8 cellular contexts compared by ENCODE assay signal in the genomic region with DNA sequence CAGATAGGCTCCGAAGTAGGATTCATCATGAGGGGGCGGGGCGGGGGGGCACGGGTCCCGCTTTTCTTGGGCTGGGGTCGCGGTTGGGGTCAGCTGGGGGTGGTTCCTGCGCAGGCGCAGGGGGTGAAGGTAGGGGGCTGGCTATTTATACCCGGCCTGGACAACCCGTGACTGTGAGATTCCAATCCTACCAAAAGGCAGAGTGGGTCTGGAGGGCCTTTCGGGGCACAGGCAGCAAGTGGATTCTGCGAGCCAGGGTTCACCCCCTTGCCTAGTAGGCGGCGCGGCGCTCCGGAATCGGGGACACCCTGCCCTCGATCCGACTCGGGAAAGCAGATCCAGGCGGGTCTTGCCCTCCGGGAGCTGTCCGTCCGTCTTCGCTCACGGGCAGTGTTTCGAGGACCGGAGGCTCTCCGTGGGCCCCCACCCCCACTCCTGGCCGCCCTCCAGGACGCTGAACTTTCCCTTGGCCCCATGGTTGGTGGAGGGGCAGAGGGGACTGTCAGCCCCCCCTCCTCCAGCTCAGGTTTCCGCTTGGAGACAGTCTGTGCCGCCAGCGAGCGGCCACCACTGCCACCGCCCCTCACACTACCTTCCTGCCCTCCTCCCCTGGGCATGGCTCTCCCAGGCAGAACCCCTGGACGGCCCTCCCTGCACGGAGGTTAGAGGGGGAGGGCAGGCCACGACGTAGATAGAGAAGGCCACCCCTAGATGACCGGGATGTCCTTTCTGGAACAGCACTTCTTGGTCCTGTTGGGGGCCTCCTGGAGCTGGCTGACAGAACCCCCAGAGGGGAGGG. TPM values are rescaled to one million over a fixed set of nuclear protein-coding genes. Genes with fewer than 3 reads are reported as not detected.
DNase-seq lines count a peak whose midpoint lies in the region; ATAC-seq, FAIRE-seq and TF ChIP-seq lines count a peak whose summit lies in the region.

No MANE protein-coding gene starts in this region.

- H3K9ac ChIP-seq in HepG2 (ENCODE audit: insufficient read depth, low read depth, low read length) = peak overlapping the region; percentile 80

- POLR2A ChIA-PET in MCF 10A (lab: Yijun Ruan, JAX) = interaction anchor here (0.7 to 3.8 kb wide), 6 partner anchors 11 to 737 kb away, joined by 3 to 37 read pairs (median 8); no protein-coding TSS in a partner anchor
- POLR2A ChIA-PET in HepG2 (lab: Yijun Ruan, JAX) = interaction anchor here (0.8 to 3.9 kb wide), 23 partner anchors 10 to 275 kb away, joined by 3 to 35 read pairs (median 6); partner anchors contain the start of genes ACADVL, ASGR2, CTDNEP1 and DLG4

- no peaks in the 10 kb centered on the region for H3K9me3 Mint-ChIP-seq in MCF 10A (ENCODE audit: unreplicated experiment)

- no peaks in the 10 kb centered on the region for H3K9me3 ChIP-seq in HepG2 (ENCODE audit: low read length)
- no peaks in the 10 kb centered on the region for H3K9me3 ChIP-seq in upper lobe of right lung

- H3K4me3 ChIP-seq in HepG2 (replicated peaks in 1 of 3; ENCODE audit: insufficient read depth in 1 of 3, low read depth in 2 of 3, low read length in 3 of 3) = peak overlapping the region; percentile 66 to 87 (median 85)
- peak overlapping the region; percentile 53 for H3K4me3 ChIP-seq in upper lobe of right lung

- no peak overlapping the region for H3K27ac Mint-ChIP-seq in MCF 10A (ENCODE audit: low read depth, unreplicated experiment)

- no TSS peak for BruUV-seq in MCF 10A (replicated peaks; lab: Mats Ljungman, UMichigan)
- TSS peak; percentile 72 for BruUV-seq in HepG2 (replicated peaks; lab: Mats Ljungman, UMichigan)

- TF ChIP-seq RAD21 in HepG2 (CRISPR knock-in tag; IDR thresholded peaks at IDR 0.05) = no peak

- H3K27me3 ChIP-seq in HepG2 (ENCODE audit: control insufficient read depth in 1 of 2, insufficient read depth in 2 of 2, low read length in 2 of 2) (no peaks in the 10 kb centered on the region), upper lobe of right lung (no peaks in the 10 kb centered on the region)

- H2AFZ ChIP-seq in HepG2 (ENCODE audit: low read length) = no peak overlapping the region

- H3K4me3 Mint-ChIP-seq in MCF 10A (ENCODE audit: unreplicated experiment) = peak overlapping the region; percentile 72

- peak; percentile 31 for DNase-seq in activated T-cell treated with anti-CD3 and anti-CD28 coated beads, Interleukin-2, amount 50 U/mL, for 1 hour
- no peak for DNase-seq in activated T-cell treated with anti-CD3 and anti-CD28 coated beads for 4 hours
- DNase-seq in MCF 10A (ENCODE audit: unreplicated experiment) = no peak
- no peak for DNase-seq in HepG2 (ENCODE audit: low spot score)
- DNase-seq in upper lobe of right lung = peak; percentile 72
- no peak for DNase-seq in LoVo (ENCODE audit: low spot score)

- CTCF ChIA-PET in MCF 10A (lab: Yijun Ruan, JAX) (interaction anchor here (0.6 to 5.2 kb wide), 5 partner anchors 14 to 313 kb away, joined by 3 to 65 read pairs (median 3); no protein-coding TSS in a partner anchor), HepG2 (lab: Yijun Ruan, JAX; ENCODE audit: low intra/inter-chr PET ratio, low total read pairs) (interaction anchor here (1.2 to 2.9 kb wide), 4 partner anchors 14 to 64 kb away, joined by 3 to 43 read pairs (median 10); no protein-coding TSS in a partner anchor)

- in situ Hi-C loops in HepG2 (cut with HindIII; ENCODE audit: extremely low pct_ligation_motif_present, low pct_unique_long_range_greater_than_20kb) = loop anchor here (10.0 kb wide), 1 partner anchor 237 kb away; the partner anchor contains the start of gene SLC16A11

- H3K36me3 Mint-ChIP-seq in MCF 10A (ENCODE audit: insufficient read depth, unreplicated experiment) = no peaks in the 10 kb centered on the region

- ATAC-seq in HepG2 (peak; percentile 22), upper lobe of right lung (no peak), GM18517 (IDR thresholded peaks at IDR 0.05; ENCODE audit: unreplicated experiment) (no peak), HG03460 (IDR thresholded peaks at IDR 0.05; ENCODE audit: unreplicated experiment) (no peak)

- H3K36me3 ChIP-seq in HepG2 (replicated peaks in 1 of 2; ENCODE audit: control insufficient read depth in 1 of 2, insufficient read depth in 2 of 2, low read length in 2 of 2) (peaks cover 8 to 9% of the 10 kb centered on the region in 2 experiments; a peak in 4 of 5 replicates), upper lobe of right lung (no peaks in the 10 kb centered on the region)

- peaks cover 5% of the 10 kb centered on the region for H3K27me3 Mint-ChIP-seq in MCF 10A (ENCODE audit: insufficient read depth, unreplicated experiment)

- 0 out of 4 replicates have a peak, but pooled peaks of 1 of the 2 experiments have one; percentile 2 for TF ChIP-seq POLR2A in HepG2 (IDR thresholded peaks at IDR 0.05; ENCODE audit: insufficient read depth in 1 of 2, low read depth in 2 of 2, low read length in 2 of 2)

- no peaks in the 10 kb centered on the region for H3K79me2 ChIP-seq in HepG2 (ENCODE audit: insufficient read depth, low read length)

- WGBS in HepG2 (ENCODE audit: low lambda C conversion rate) = 0% methylated on average over 5 of the region's 43 CpGs

- no peak for FAIRE-seq in HepG2 (lab: Jason Lieb, UNC)

- peak overlapping the region; percentile 95 for H3K4me2 ChIP-seq in HepG2 (ENCODE audit: low read depth, low read length)

- peaks cover 6% of the 10 kb centered on the region for H3K4me1 Mint-ChIP-seq in MCF 10A (ENCODE audit: insufficient read depth, unreplicated experiment)

- no peaks in the 10 kb centered on the region for H4K20me1 ChIP-seq in HepG2 (ENCODE audit: insufficient read depth, low read length)

- TF ChIP-seq CTCF in MCF 10A (IDR thresholded peaks at IDR 0.05; ENCODE audit: unreplicated experiment) (no peak), HepG2 (CRISPR knock-in tag; IDR thresholded peaks at IDR 0.05) (0 out of 2 replicates have a peak, but pooled peaks have one; percentile 3), upper lobe of right lung (IDR thresholded peaks at IDR 0.05) (no peak)

- H3K4me1 ChIP-seq in HepG2 (ENCODE audit: insufficient read depth, low read length) = peaks cover 38% of the 10 kb centered on the region
- peaks cover 20% of the 10 kb centered on the region for H3K4me1 ChIP-seq in upper lobe of right lung

- TF ChIP-seq EP300 in HepG2 (IDR thresholded peaks at IDR 0.05; ENCODE audit: low read depth in 2 of 2, low read length in 2 of 2) = no peak
- no peak for TF ChIP-seq EP300 in HepG2 (CRISPR knock-in tag; IDR thresholded peaks at IDR 0.05; ENCODE audit: borderline replicate concordance)

- intact Hi-C loops in MCF 10A (cut with micrococcal nuclease) (no loop called here), HepG2 (cut with micrococcal nuclease; ENCODE audit: unreplicated experiment) (loop anchor here (2.0 to 5.0 kb wide), 2 partner anchors 40 to 65 kb away; partner anchors contain the start of gene GABARAP), upper lobe of right lung (cut with DNase I) (no loop called here)

- H3K27ac ChIP-seq in HepG2 (ENCODE audit: extremely low read length, insufficient read depth, low read length) (peak overlapping the region; percentile 71), upper lobe of right lung (no peak overlapping the region)

RNA-seq across cellular contexts. Expression of gene SLC2A4, which starts 0.6 kb away (rescaled TPM):
- total RNA-seq in MCF 10A (2022) (not detected in 2 replicates), HepG2 (2016; rRNA removed; fragmentation: Illumina TruSeq; extraction: Trizol) (2.6 and 5.8 TPM in 2 replicates), upper lobe of right lung (1.6 TPM)
- 1.1 and 1.3 TPM in 2 replicates for total RNA-seq in HepG2 (2016; cell fraction: cytosol; rRNA removed; fragmentation: Illumina TruSeq; extraction: Trizol; ENCODE audit: low read depth)
- 2.6 and 6.2 TPM in 2 replicates for total RNA-seq in HepG2 (2016; cell fraction: insoluble cytoplasmic fraction; rRNA removed; fragmentation: Illumina TruSeq; extraction: Trizol)
- total RNA-seq in HepG2 (2016; cell fraction: membrane; rRNA removed; fragmentation: Illumina TruSeq; extraction: Trizol) = 2.9 and 3.0 TPM in 2 replicates
- 5.2 and 8.4 TPM in 2 replicates for total RNA-seq in HepG2 (2016; cell fraction: nucleus; rRNA removed; fragmentation: Illumina TruSeq; extraction: Trizol)
- 4.9 and 6.3 TPM in 2 replicates for polyA plus RNA-seq in HepG2 (2011; rRNA removed)
- 3.9 and 5.4 TPM in 2 replicates for polyA plus RNA-seq in HepG2 (2011; cell fraction: cytosol; rRNA removed)
- 13.8 and 15.9 TPM in 2 replicates for polyA plus RNA-seq in HepG2 (2011; cell fraction: nucleus; rRNA removed)
- 1.9 and 2.8 TPM in 2 replicates for polyA plus RNA-seq in HepG2 (2012)
- 0.44 and 0.46 TPM in 2 replicates for polyA plus RNA-seq in HepG2 (2016; cell fraction: cytosol; fragmentation: Illumina TruSeq; extraction: Trizol; ENCODE audit: low read depth)
- polyA plus RNA-seq in HepG2 (2016; cell fraction: insoluble cytoplasmic fraction; fragmentation: Illumina TruSeq; extraction: Trizol; ENCODE audit: low read depth) = 1.6 and 2.0 TPM in 2 replicates
- polyA plus RNA-seq in HepG2 (2016; cell fraction: membrane; fragmentation: Illumina TruSeq; extraction: Trizol; ENCODE audit: low read depth) = 1.1 and 1.3 TPM in 2 replicates
- 8.0 and 10.3 TPM in 2 replicates for polyA plus RNA-seq in HepG2 (2016; cell fraction: nucleus; fragmentation: Illumina TruSeq; extraction: Trizol; ENCODE audit: insufficient read depth, low read depth)
- polyA minus RNA-seq in HepG2 (2011; rRNA and poly(A)+ RNA removed; ENCODE audit: low replicate concordance) = 0.68 and 20.8 TPM in 2 replicates
- polyA minus RNA-seq in HepG2 (2011; cell fraction: cytosol; rRNA and poly(A)+ RNA removed) = 5.3 and 5.8 TPM in 2 replicates
- polyA minus RNA-seq in HepG2 (2011; cell fraction: nucleus; rRNA and poly(A)+ RNA removed) = 10.2 and 10.3 TPM in 2 replicates

RNA-seq across cellular contexts. Expression of gene YBX2, which starts 12.3 kb away (rescaled TPM):
- total RNA-seq in MCF 10A (2022) (0.40 and 0.44 TPM in 2 replicates), HepG2 (2016; rRNA removed; fragmentation: Illumina TruSeq; extraction: Trizol) (0.22 TPM in 1 of 2 replicates, not detected in the other), upper lobe of right lung (not detected)
- 0.09 and 0.30 TPM in 2 replicates for total RNA-seq in HepG2 (2016; cell fraction: cytosol; rRNA removed; fragmentation: Illumina TruSeq; extraction: Trizol; ENCODE audit: low read depth)
- total RNA-seq in HepG2 (2016; cell fraction: insoluble cytoplasmic fraction; rRNA removed; fragmentation: Illumina TruSeq; extraction: Trizol) = 0.24 TPM in 1 of 2 replicates, not detected in the other
- 0.25 and 0.34 TPM in 2 replicates for total RNA-seq in HepG2 (2016; cell fraction: membrane; rRNA removed; fragmentation: Illumina TruSeq; extraction: Trizol)
- 0.34 and 0.37 TPM in 2 replicates for total RNA-seq in HepG2 (2016; cell fraction: nucleus; rRNA removed; fragmentation: Illumina TruSeq; extraction: Trizol)
- polyA plus RNA-seq in HepG2 (2011; rRNA removed) = 0.12 TPM in 2 replicates
- 0.01 and 0.07 TPM in 2 replicates for polyA plus RNA-seq in HepG2 (2011; cell fraction: cytosol; rRNA removed)
- 0.96 and 1.6 TPM in 2 replicates for polyA plus RNA-seq in HepG2 (2011; cell fraction: nucleus; rRNA removed)
- polyA plus RNA-seq in HepG2 (2012) = 0.39 and 0.50 TPM in 2 replicates
- 0.36 TPM in 2 replicates for polyA plus RNA-seq in HepG2 (2016; cell fraction: cytosol; fragmentation: Illumina TruSeq; extraction: Trizol; ENCODE audit: low read depth)
- polyA plus RNA-seq in HepG2 (2016; cell fraction: insoluble cytoplasmic fraction; fragmentation: Illumina TruSeq; extraction: Trizol; ENCODE audit: low read depth) = 0.30 and 0.47 TPM in 2 replicates
- polyA plus RNA-seq in HepG2 (2016; cell fraction: membrane; fragmentation: Illumina TruSeq; extraction: Trizol; ENCODE audit: low read depth) = 0.38 and 0.65 TPM in 2 replicates
- 1.2 and 1.5 TPM in 2 replicates for polyA plus RNA-seq in HepG2 (2016; cell fraction: nucleus; fragmentation: Illumina TruSeq; extraction: Trizol; ENCODE audit: insufficient read depth, low read depth)
- 0.06 and 0.09 TPM in 2 replicates for polyA minus RNA-seq in HepG2 (2011; rRNA and poly(A)+ RNA removed; ENCODE audit: low replicate concordance)
- not detected in 2 replicates for polyA minus RNA-seq in HepG2 (2011; cell fraction: cytosol; rRNA and poly(A)+ RNA removed)
- 0.37 and 0.52 TPM in 2 replicates for polyA minus RNA-seq in HepG2 (2011; cell fraction: nucleus; rRNA and poly(A)+ RNA removed)

RNA-seq across cellular contexts. Expression of gene CLDN7, which starts 19.9 kb away (rescaled TPM):
- total RNA-seq in MCF 10A (2022) (20.8 and 23.9 TPM in 2 replicates), HepG2 (2016; rRNA removed; fragmentation: Illumina TruSeq; extraction: Trizol) (not detected in 2 replicates), upper lobe of right lung (117 TPM)
- not detected in 2 replicates for total RNA-seq in HepG2 (2016; cell fraction: cytosol; rRNA removed; fragmentation: Illumina TruSeq; extraction: Trizol; ENCODE audit: low read depth)
- not detected in 2 replicates for total RNA-seq in HepG2 (2016; cell fraction: insoluble cytoplasmic fraction; rRNA removed; fragmentation: Illumina TruSeq; extraction: Trizol)
- not detected in 2 replicates for total RNA-seq in HepG2 (2016; cell fraction: membrane; rRNA removed; fragmentation: Illumina TruSeq; extraction: Trizol)
- not detected in 2 replicates for total RNA-seq in HepG2 (2016; cell fraction: nucleus; rRNA removed; fragmentation: Illumina TruSeq; extraction: Trizol)
- polyA plus RNA-seq in HepG2 (2011; rRNA removed) = not detected in 2 replicates
- not detected in 2 replicates for polyA plus RNA-seq in HepG2 (2011; cell fraction: cytosol; rRNA removed)
- not detected in 2 replicates for polyA plus RNA-seq in HepG2 (2011; cell fraction: nucleus; rRNA removed)
- not detected in 2 replicates for polyA plus RNA-seq in HepG2 (2012)
- not detected in 2 replicates for polyA plus RNA-seq in HepG2 (2016; cell fraction: cytosol; fragmentation: Illumina TruSeq; extraction: Trizol; ENCODE audit: low read depth)
- not detected in 2 replicates for polyA plus RNA-seq in HepG2 (2016; cell fraction: insoluble cytoplasmic fraction; fragmentation: Illumina TruSeq; extraction: Trizol; ENCODE audit: low read depth)
- not detected in 2 replicates for polyA plus RNA-seq in HepG2 (2016; cell fraction: membrane; fragmentation: Illumina TruSeq; extraction: Trizol; ENCODE audit: low read depth)
- polyA plus RNA-seq in HepG2 (2016; cell fraction: nucleus; fragmentation: Illumina TruSeq; extraction: Trizol; ENCODE audit: insufficient read depth, low read depth) = not detected in 2 replicates
- polyA minus RNA-seq in HepG2 (2011; rRNA and poly(A)+ RNA removed; ENCODE audit: low replicate concordance) = 10.0 TPM in 1 of 2 replicates, not detected in the other
- polyA minus RNA-seq in HepG2 (2011; cell fraction: cytosol; rRNA and poly(A)+ RNA removed) = not detected in 2 replicates
- not detected in 2 replicates for polyA minus RNA-seq in HepG2 (2011; cell fraction: nucleus; rRNA and poly(A)+ RNA removed)

RNA-seq across cellular contexts. Expression of gene EIF5A, which starts 25.3 kb away (rescaled TPM):
- total RNA-seq in MCF 10A (2022) = 1,142 and 1,190 TPM in 2 replicates
- total RNA-seq in HepG2 (2016; rRNA removed; fragmentation: Illumina TruSeq; extraction: Trizol) = 319 and 367 TPM in 2 replicates
- total RNA-seq in HepG2 (2016; cell fraction: cytosol; rRNA removed; fragmentation: Illumina TruSeq; extraction: Trizol; ENCODE audit: low read depth) = 181 and 202 TPM in 2 replicates
- total RNA-seq in HepG2 (2016; cell fraction: insoluble cytoplasmic fraction; rRNA removed; fragmentation: Illumina TruSeq; extraction: Trizol) = 326 and 331 TPM in 2 replicates
- 297 and 318 TPM in 2 replicates for total RNA-seq in HepG2 (2016; cell fraction: membrane; rRNA removed; fragmentation: Illumina TruSeq; extraction: Trizol)
- 155 and 177 TPM in 2 replicates for total RNA-seq in HepG2 (2016; cell fraction: nucleus; rRNA removed; fragmentation: Illumina TruSeq; extraction: Trizol)
- polyA plus RNA-seq in HepG2 (2011; rRNA removed) = 280 and 337 TPM in 2 replicates
- polyA plus RNA-seq in HepG2 (2011; cell fraction: cytosol; rRNA removed) = 359 and 386 TPM in 2 replicates
- polyA plus RNA-seq in HepG2 (2011; cell fraction: nucleus; rRNA removed) = 222 and 229 TPM in 2 replicates
- 346 and 360 TPM in 2 replicates for polyA plus RNA-seq in HepG2 (2012)
- 332 and 358 TPM in 2 replicates for polyA plus RNA-seq in HepG2 (2016; cell fraction: cytosol; fragmentation: Illumina TruSeq; extraction: Trizol; ENCODE audit: low read depth)
- 655 and 754 TPM in 2 replicates for polyA plus RNA-seq in HepG2 (2016; cell fraction: insoluble cytoplasmic fraction; fragmentation: Illumina TruSeq; extraction: Trizol; ENCODE audit: low read depth)
- polyA plus RNA-seq in HepG2 (2016; cell fraction: membrane; fragmentation: Illumina TruSeq; extraction: Trizol; ENCODE audit: low read depth) = 458 and 466 TPM in 2 replicates
- 478 and 490 TPM in 2 replicates for polyA plus RNA-seq in HepG2 (2016; cell fraction: nucleus; fragmentation: Illumina TruSeq; extraction: Trizol; ENCODE audit: insufficient read depth, low read depth)
- 353 and 1,132 TPM in 2 replicates for polyA minus RNA-seq in HepG2 (2011; rRNA and poly(A)+ RNA removed; ENCODE audit: low replicate concordance)
- 190 and 222 TPM in 2 replicates for polyA minus RNA-seq in HepG2 (2011; cell fraction: cytosol; rRNA and poly(A)+ RNA removed)
- polyA minus RNA-seq in HepG2 (2011; cell fraction: nucleus; rRNA and poly(A)+ RNA removed) = 105 and 111 TPM in 2 replicates
- total RNA-seq in upper lobe of right lung = 241 TPM

RNA-seq across cellular contexts. Expression of gene ELP5, which starts 30.1 kb away (rescaled TPM):
- 81.0 and 91.3 TPM in 2 replicates for total RNA-seq in MCF 10A (2022)
- total RNA-seq in HepG2 (2016; rRNA removed; fragmentation: Illumina TruSeq; extraction: Trizol) = 68.0 and 69.8 TPM in 2 replicates
- total RNA-seq in HepG2 (2016; cell fraction: cytosol; rRNA removed; fragmentation: Illumina TruSeq; extraction: Trizol; ENCODE audit: low read depth) = 111 and 129 TPM in 2 replicates
- 64.4 and 71.8 TPM in 2 replicates for total RNA-seq in HepG2 (2016; cell fraction: insoluble cytoplasmic fraction; rRNA removed; fragmentation: Illumina TruSeq; extraction: Trizol)
- total RNA-seq in HepG2 (2016; cell fraction: membrane; rRNA removed; fragmentation: Illumina TruSeq; extraction: Trizol) = 142 and 154 TPM in 2 replicates
- 40.7 and 41.3 TPM in 2 replicates for total RNA-seq in HepG2 (2016; cell fraction: nucleus; rRNA removed; fragmentation: Illumina TruSeq; extraction: Trizol)
- 67.6 and 75.4 TPM in 2 replicates for polyA plus RNA-seq in HepG2 (2011; rRNA removed)
- 79.0 and 80.4 TPM in 2 replicates for polyA plus RNA-seq in HepG2 (2011; cell fraction: cytosol; rRNA removed)
- 109 and 116 TPM in 2 replicates for polyA plus RNA-seq in HepG2 (2011; cell fraction: nucleus; rRNA removed)
- 54.3 and 56.5 TPM in 2 replicates for polyA plus RNA-seq in HepG2 (2012)
- polyA plus RNA-seq in HepG2 (2016; cell fraction: cytosol; fragmentation: Illumina TruSeq; extraction: Trizol; ENCODE audit: low read depth) = 153 and 183 TPM in 2 replicates
- polyA plus RNA-seq in HepG2 (2016; cell fraction: insoluble cytoplasmic fraction; fragmentation: Illumina TruSeq; extraction: Trizol; ENCODE audit: low read depth) = 78.9 and 80.0 TPM in 2 replicates
- 162 and 180 TPM in 2 replicates for polyA plus RNA-seq in HepG2 (2016; cell fraction: membrane; fragmentation: Illumina TruSeq; extraction: Trizol; ENCODE audit: low read depth)
- 87.0 and 90.3 TPM in 2 replicates for polyA plus RNA-seq in HepG2 (2016; cell fraction: nucleus; fragmentation: Illumina TruSeq; extraction: Trizol; ENCODE audit: insufficient read depth, low read depth)
- 70.4 and 79.0 TPM in 2 replicates for polyA minus RNA-seq in HepG2 (2011; rRNA and poly(A)+ RNA removed; ENCODE audit: low replicate concordance)
- polyA minus RNA-seq in HepG2 (2011; cell fraction: cytosol; rRNA and poly(A)+ RNA removed) = 19.7 and 20.9 TPM in 2 replicates
- polyA minus RNA-seq in HepG2 (2011; cell fraction: nucleus; rRNA and poly(A)+ RNA removed) = 29.2 and 33.6 TPM in 2 replicates
- total RNA-seq in upper lobe of right lung = 35.0 TPM

Comparison
In these comparisons a context has a peak if more than half of its experiments do, and no peak if none do; other contexts are left out.
1. DNase-seq: peak in activated T-cell treated with anti-CD3 and anti-CD28 coated beads, Interleukin-2, amount 50 U/mL, for 1 hour (single experiment) and upper lobe of right lung (single experiment); none in activated T-cell treated with anti-CD3 and anti-CD28 coated beads for 4 hours (single experiment), MCF 10A (single experiment), HepG2 (single experiment) and LoVo (single experiment).
2. RNA of gene CLDN7, which starts 19.9 kb away (total RNA-seq): 117 TPM in upper lobe of right lung (single experiment) and 20.8 to 23.9 TPM in MCF 10A; not detected in HepG2; every median in the first group is over 10 times any median in the second.